In the genomic region with DNA sequence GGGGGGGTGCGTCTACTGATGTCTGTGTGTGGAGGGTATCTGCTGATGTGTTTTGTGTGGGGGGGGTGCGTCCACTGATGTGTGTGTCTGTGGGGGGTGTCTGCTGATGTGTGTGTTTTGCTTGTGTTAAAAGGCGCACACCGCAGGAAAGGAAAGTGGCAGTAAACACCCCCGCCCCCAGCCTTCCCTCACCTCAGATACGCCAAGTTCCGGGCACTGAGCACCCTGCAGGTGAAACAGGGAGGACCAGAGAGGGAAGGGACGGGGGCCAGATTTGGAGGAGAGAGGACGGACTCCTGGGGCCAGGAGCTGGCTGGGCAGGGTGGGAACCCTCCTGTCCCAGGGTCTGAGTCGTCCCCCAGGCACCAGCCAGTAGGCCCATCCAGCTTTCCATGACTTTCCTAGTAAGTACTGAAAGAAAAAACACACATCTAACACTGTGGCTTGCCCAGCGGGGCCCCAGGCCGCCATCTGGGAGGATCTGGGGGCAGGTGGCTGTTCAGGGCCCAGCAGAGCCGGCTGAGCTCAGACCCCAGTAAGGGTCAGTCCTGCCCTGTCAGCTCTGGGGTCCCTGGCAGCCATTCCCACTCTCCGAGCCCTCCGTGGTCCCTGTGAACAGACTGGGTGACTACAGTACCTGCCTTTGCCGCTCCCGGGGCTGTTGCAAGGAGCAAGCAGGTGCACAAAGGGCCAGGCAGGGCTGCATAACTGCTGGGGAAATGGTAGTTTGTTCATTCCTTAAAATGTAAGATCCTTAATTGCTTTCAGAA, we compare ENCODE assay signal across 9 cellular contexts.
A peak's percentile ranks its signal among the peaks of the same experiment; 100 is the strongest.
DNase-seq lines count a peak whose midpoint lies in the region; ATAC-seq and TF ChIP-seq lines count a peak whose summit lies in the region.
"Had no signal": no experiment of that assay in that cellular context is flagged by ENCODE, and none has a peak within 500 bp of the region (broad histone marks: within the 10 kb centered on the region; RNA-seq: fewer than 3 reads in every experiment).

No MANE protein-coding gene starts in this region.

- peak overlapping the region; percentile 99 to 100 (median 100) for H3K27ac Mint-ChIP-seq in naive B cell

- H3K4me3 ChIP-seq in right atrium auricular region (no peak overlapping the region), WERI-Rb-1 (ENCODE audit: low read depth, low read length) (no peak overlapping the region)

- H3K9me3 ChIP-seq in right atrium auricular region (no peaks in the 10 kb centered on the region), WERI-Rb-1 (ENCODE audit: severe bottlenecking) (no peaks in the 10 kb centered on the region)

- H3K36me3 ChIP-seq in right atrium auricular region = peaks cover 2% of the 10 kb centered on the region
- H3K36me3 ChIP-seq in WERI-Rb-1 = peaks cover 2% of the 10 kb centered on the region

- H3K27me3 ChIP-seq in right atrium auricular region (no peaks in the 10 kb centered on the region), WERI-Rb-1 (ENCODE audit: insufficient read depth, low read depth, severe bottlenecking) (no peaks in the 10 kb centered on the region)

- TF ChIP-seq CTCF in right atrium auricular region (IDR thresholded peaks at IDR 0.05) (no peak), WERI-Rb-1 (IDR thresholded peaks at IDR 0.05; ENCODE audit: low read depth, low read length) (no peak)

- intact Hi-C loops in Right ventricle myocardium superior (cut with DNase I) = no loop called here

- peaks cover 58 to 78% (median 70%) of the 10 kb centered on the region in 3 donors for H3K4me1 Mint-ChIP-seq in naive B cell

- ATAC-seq in Right ventricle myocardium superior (ENCODE audit: poor library complexity) (no peak), naive B cell (ENCODE audit: low read depth in 2 of 2) (no peak)
- ATAC-seq: left ventricle myocardium superior had no signal

- no peaks in the 10 kb centered on the region for H3K9me3 Mint-ChIP-seq in naive B cell

- no peaks in the 10 kb centered on the region for H3K27me3 Mint-ChIP-seq in naive B cell

- peaks cover 0 to 28% of the 10 kb centered on the region in 2 donors for H3K4me1 ChIP-seq in right atrium auricular region

- DNase-seq in right atrium auricular region (ENCODE audit: low spot score) (peak; percentile 55), Right ventricle myocardium superior (no peak), naive B cell (no peak), WERI-Rb-1 (no peak), NCI-H748 treated with DMSO at 0.1 percent for 48 hours (lab: John Stamatoyannopoulos, UW) (no peak), OCI-M1 (lab: John Stamatoyannopoulos, UW) (no peak), NCI-H2227 (lab: John Stamatoyannopoulos, UW; ENCODE audit: unreplicated experiment) (no peak)
- DNase-seq in activated CD8-positive, alpha-beta memory T cell treated with anti-CD3 and anti-CD28 coated beads, Interleukin-2, amount 50 U/mL, for 24 hours (ENCODE audit: extremely low read depth) = peak; percentile 30
- DNase-seq: left ventricle myocardium superior had no signal

- H3K27ac ChIP-seq in right atrium auricular region (no peak overlapping the region), WERI-Rb-1 (no peak overlapping the region)

- H3K4me3 Mint-ChIP-seq in naive B cell = peak overlapping the region; percentile 82 to 96 (median 89)

- peaks cover 0 to 3% of the 10 kb centered on the region in 2 donors for H3K36me3 Mint-ChIP-seq in naive B cell

Comparison
In these comparisons a context has a peak if more than half of its experiments do, and no peak if none do; other contexts are left out.
1. DNase-seq: peak in right atrium auricular region (single experiment) and activated CD8-positive, alpha-beta memory T cell treated with anti-CD3 and anti-CD28 coated beads, Interleukin-2, amount 50 U/mL, for 24 hours (single experiment); none in Right ventricle myocardium superior (single experiment), naive B cell (single experiment), WERI-Rb-1 (single experiment), NCI-H748 treated with DMSO at 0.1 percent for 48 hours (single experiment), OCI-M1 (single experiment) and NCI-H2227 (single experiment).